Comparison of ENCODE assay signal across 30 cellular contexts in the genomic region with DNA sequence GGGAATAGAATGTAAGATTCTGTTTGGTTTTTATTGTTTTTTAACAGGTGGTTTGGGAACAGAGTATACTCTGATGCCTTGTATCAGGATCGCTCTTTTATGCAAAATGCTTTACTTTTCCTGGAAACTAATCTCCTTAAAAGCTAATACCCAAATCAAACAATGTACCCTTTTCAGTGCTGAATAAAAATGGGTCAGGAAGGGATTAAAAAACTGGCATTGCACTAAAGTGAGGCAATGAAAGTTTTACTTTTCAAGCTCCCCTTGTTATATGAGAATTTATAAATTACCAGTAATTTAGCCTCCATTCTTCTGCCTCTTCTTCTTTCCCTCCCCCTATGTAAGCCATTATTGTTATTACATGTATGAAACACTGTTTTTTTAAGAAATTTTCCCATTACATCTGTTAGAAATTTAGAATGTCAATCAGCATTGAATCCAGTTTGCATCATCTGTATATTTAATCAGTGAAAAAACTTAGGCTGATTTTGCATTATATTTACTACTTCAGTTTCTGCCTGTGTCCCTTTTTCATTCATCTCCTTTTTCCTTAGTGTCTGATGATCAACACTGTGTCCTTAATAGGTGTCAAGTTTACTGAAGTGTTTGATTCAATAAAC.
"Had no signal": no experiment of that assay in that cellular context is flagged by ENCODE, and none has a peak within 500 bp of the region (broad histone marks: within the 10 kb centered on the region; RNA-seq: fewer than 3 reads in every experiment).

No MANE protein-coding gene starts in this region.

- H3K36me3 Mint-ChIP-seq: activated CD4-positive, alpha-beta memory T cell treated with anti-CD3 and anti-CD28 coated beads for 36 hours; activated naive CD4-positive, alpha-beta T cell treated with anti-CD3 and anti-CD28 coated beads, Interleukin-2, amount 50 U/mL, for 72 hours had no signal

- H3K4me3 Mint-ChIP-seq: activated CD4-positive, alpha-beta memory T cell treated with anti-CD3 and anti-CD28 coated beads for 36 hours; activated CD4-positive, alpha-beta T cell treated with anti-CD3 and anti-CD28 coated beads, Interleukin-2, amount 10 ng/mL, durations not matched to agents 7 days and 5 days; activated naive CD8-positive, alpha-beta T cell treated with anti-CD3 and anti-CD28 coated beads, Interleukin-2, amount 50 U/mL, for 24 hours; activated T-cell treated with anti-CD3 and anti-CD28 coated beads, Interleukin-2, amount 50 U/mL, for 4 hours had no signal

- DNase-seq: activated CD4-positive, alpha-beta memory T cell treated with anti-CD3 and anti-CD28 coated beads for 36 hours; activated CD4-positive, alpha-beta T cell treated with anti-CD3 and anti-CD28 coated beads, Interleukin-2, amount 10 ng/mL, durations not matched to agents 7 days and 5 days; activated CD4-positive, CD25-positive, alpha-beta regulatory T cell; activated CD8-positive, alpha-beta memory T cell treated with anti-CD3 and anti-CD28 coated beads for 24 hours; activated effector memory CD4-positive, alpha-beta T cell treated with anti-CD3 and anti-CD28 coated beads, Interleukin-2, amount 50 U/mL, for 16 hours; activated naive CD4-positive, alpha-beta T cell treated with Interleukin-2 at 50 U/mL for 16 hours; activated naive CD8-positive, alpha-beta T cell treated with anti-CD3 and anti-CD28 coated beads, Interleukin-2, amount 50 U/mL, for 24 hours; activated T-cell treated with anti-CD3 and anti-CD28 coated beads, Interleukin-2, amount 50 U/mL, for 4 hours; amygdala; brain microvascular endothelial cell; MM.1S; NCI-H1105 treated with DMSO at 0.1 percent for 48 hours; NCI-H1436 treated with DMSO at 0.1 percent for 48 hours; NCI-H187; NCI-H2081; NCI-H2227 treated with DMSO at 0.1 percent for 48 hours; NCI-H446 treated with DMSO at 0.1 percent for 48 hours; NCI-H526; NCI-H774; NK-92 treated with Interleukin-12 subunit alpha and Interleukin-12 subunit beta, amount 100 ng/mL, for 24 hours; OCI-M1; RPMI8226; SK-N-SH; T-helper 1 cell had no signal

- H3K9me3 Mint-ChIP-seq: activated CD4-positive, alpha-beta memory T cell treated with anti-CD3 and anti-CD28 coated beads for 36 hours; activated CD4-positive, alpha-beta T cell treated with anti-CD3 and anti-CD28 coated beads, Interleukin-2, amount 10 ng/mL, durations not matched to agents 7 days and 5 days; activated naive CD4-positive, alpha-beta T cell treated with anti-CD3 and anti-CD28 coated beads, Interleukin-2, amount 50 U/mL, for 72 hours; activated naive CD8-positive, alpha-beta T cell treated with anti-CD3 and anti-CD28 coated beads, Interleukin-2, amount 50 U/mL, for 24 hours; activated T-cell treated with anti-CD3 and anti-CD28 coated beads, Interleukin-2, amount 50 U/mL, for 4 hours had no signal

- H3K27ac ChIP-seq: brain microvascular endothelial cell, cardiac muscle cell, SJCRH30, VCaP had no signal

- H3K9ac ChIP-seq: SK-N-SH had no signal

- H3K4me3 ChIP-seq: cardiac muscle cell, SJCRH30 had no signal

- ATAC-seq: activated naive CD4-positive, alpha-beta T cell treated with anti-CD3 and anti-CD28 coated beads, Interleukin-2, amount 50 U/mL, for 72 hours; activated naive CD8-positive, alpha-beta T cell treated with anti-CD3 and anti-CD28 coated beads, Interleukin-2, amount 50 U/mL, for 24 hours; activated T-cell treated with anti-CD3 and anti-CD28 coated beads, Interleukin-2, amount 50 U/mL, for 4 hours; Panc1; Right ventricle myocardium inferior had no signal

- H3K27ac Mint-ChIP-seq: activated CD4-positive, alpha-beta memory T cell treated with anti-CD3 and anti-CD28 coated beads for 36 hours; activated CD4-positive, alpha-beta T cell treated with anti-CD3 and anti-CD28 coated beads, Interleukin-2, amount 10 ng/mL, durations not matched to agents 7 days and 5 days; activated naive CD4-positive, alpha-beta T cell treated with anti-CD3 and anti-CD28 coated beads, Interleukin-2, amount 50 U/mL, for 72 hours; activated naive CD8-positive, alpha-beta T cell treated with anti-CD3 and anti-CD28 coated beads, Interleukin-2, amount 50 U/mL, for 24 hours had no signal

- H3K36me3 ChIP-seq: brain microvascular endothelial cell, cardiac muscle cell, SJCRH30 had no signal

- H3K27me3 Mint-ChIP-seq: activated CD4-positive, alpha-beta memory T cell treated with anti-CD3 and anti-CD28 coated beads for 36 hours; activated CD4-positive, alpha-beta T cell treated with anti-CD3 and anti-CD28 coated beads, Interleukin-2, amount 10 ng/mL, durations not matched to agents 7 days and 5 days; activated naive CD8-positive, alpha-beta T cell treated with anti-CD3 and anti-CD28 coated beads, Interleukin-2, amount 50 U/mL, for 24 hours had no signal

- H3K9me3 ChIP-seq: SJCRH30, SK-N-SH had no signal

- H3K27me3 ChIP-seq: brain microvascular endothelial cell, cardiac muscle cell, SJCRH30 had no signal

- H3K4me2 ChIP-seq: SK-N-SH had no signal

- H3K4me1 Mint-ChIP-seq: activated naive CD8-positive, alpha-beta T cell treated with anti-CD3 and anti-CD28 coated beads, Interleukin-2, amount 50 U/mL, for 24 hours had no signal
